In the genomic region with DNA sequence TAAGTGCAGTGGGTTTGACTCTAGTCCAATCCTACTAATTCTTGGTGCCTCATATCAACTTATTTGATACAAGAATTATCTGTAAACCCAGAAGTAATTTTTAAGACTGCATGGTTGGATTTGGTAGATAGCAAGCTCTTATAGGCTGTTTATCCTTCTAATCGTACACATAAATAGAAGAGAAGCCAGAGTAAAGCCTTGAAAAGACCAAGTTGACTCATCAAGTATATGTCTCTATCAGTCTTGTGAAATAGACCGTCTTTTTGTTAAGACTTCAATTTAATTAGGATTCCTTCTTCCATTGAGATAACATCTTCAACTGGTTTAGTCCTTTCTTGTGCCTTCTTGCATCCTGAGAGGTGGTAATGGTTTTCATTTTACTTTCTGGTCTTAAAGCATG, we compare ENCODE assay signal across 1 cellular context.
TF ChIP-seq lines count a peak whose summit lies in the region.

No MANE protein-coding gene starts in this region.

TF ChIP-seq in K562, 482 proteins besides CTCF, POLR2A, EP300 and RAD21 (continued from another document):
- no peak for TF ChIP-seq ZBTB9 (CRISPR knock-in tag; IDR thresholded peaks at IDR 0.05)
- peak; percentile 22; the same call in 1 of the 2 replicates for TF ChIP-seq TCF3 (CRISPR knock-in tag; IDR thresholded peaks at IDR 0.05)
- TF ChIP-seq CBFA2T2 (conservative IDR thresholded peaks at IDR 0.05), result peak; percentile 29
- TF ChIP-seq TAL1 (IDR thresholded peaks at IDR 0.05), result 0 out of 2 replicates have a peak, but pooled peaks have one; percentile 28
- no peak for TF ChIP-seq ZNF830 (CRISPR knock-in tag; IDR thresholded peaks at IDR 0.05)
- TF ChIP-seq, protein P1, sequence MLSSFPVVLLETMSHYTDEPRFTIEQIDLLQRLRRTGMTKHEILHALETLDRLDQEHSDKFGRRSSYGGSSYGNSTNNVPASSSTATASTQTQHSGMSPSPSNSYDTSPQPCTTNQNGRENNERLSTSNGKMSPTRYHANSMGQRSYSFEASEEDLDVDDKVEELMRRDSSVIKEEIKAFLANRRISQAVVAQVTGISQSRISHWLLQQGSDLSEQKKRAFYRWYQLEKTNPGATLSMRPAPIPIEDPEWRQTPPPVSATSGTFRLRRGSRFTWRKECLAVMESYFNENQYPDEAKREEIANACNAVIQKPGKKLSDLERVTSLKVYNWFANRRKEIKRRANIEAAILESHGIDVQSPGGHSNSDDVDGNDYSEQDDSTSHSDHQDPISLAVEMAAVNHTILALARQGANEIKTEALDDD (IDR thresholded peaks at IDR 0.05), result peak; percentile 18; the same call in 1 of the 2 replicates
- peak in 1 of 2 experiments; percentile 42; a peak in 1 of 4 replicates for TF ChIP-seq TRIM24 (IDR thresholded peaks at IDR 0.05)
- no peak for TF ChIP-seq ZMIZ1 (IDR thresholded peaks at IDR 0.05; ENCODE audit: low read depth in 2 of 2, low read length in 2 of 2)
- peak; percentile 45 for TF ChIP-seq TEAD4 (IDR thresholded peaks at IDR 0.05; ENCODE audit: low read length)
- TF ChIP-seq TEAD4 (CRISPR knock-in tag; IDR thresholded peaks at IDR 0.05; ENCODE audit: borderline replicate concordance), result no peak
- no peak for TF ChIP-seq DACH1 (IDR thresholded peaks at IDR 0.05; ENCODE audit: partially characterized antibody)
- no peak for TF ChIP-seq FOXA3 (CRISPR knock-in tag; conservative IDR thresholded peaks at IDR 0.05 in 1 of 2, IDR thresholded peaks at IDR 0.05 in 1 of 2)
